In genomic region chr15:56886878-56887781, GRCh38 we compare ENCODE assay signal across 8 cellular contexts. TPM values are rescaled to one million over a fixed set of nuclear protein-coding genes. Genes with fewer than 3 reads are reported as not detected.
A peak's percentile ranks its signal among the peaks of the same experiment; 100 is the strongest.
DNase-seq lines count a peak whose midpoint lies in the region; ATAC-seq and TF ChIP-seq lines count a peak whose summit lies in the region.

No MANE protein-coding gene starts in this region.

- TF ChIP-seq CTCF in OCI-LY3 (IDR thresholded peaks at IDR 0.05; ENCODE audit: low read depth, low read length) (no peak), epithelial cell of proximal tubule (conservative IDR thresholded peaks at IDR 0.05; ENCODE audit: low read depth, low read length) (no peak)

- H3K27ac ChIP-seq in OCI-LY3 (ENCODE audit: low read length), result peak overlapping the region; percentile 55

- peak overlapping the region; percentile 93 for H3K9ac ChIP-seq in OCI-LY3 (ENCODE audit: low read length)

- H3K4me1 ChIP-seq in OCI-LY3 (ENCODE audit: low read length), result peaks cover 29% of the 10 kb centered on the region

- no peaks in the 10 kb centered on the region for H3K9me3 ChIP-seq in OCI-LY3 (ENCODE audit: insufficient read depth, low read length)

- H4K20me1 ChIP-seq in OCI-LY3 (ENCODE audit: insufficient read depth, low read length), result no peaks in the 10 kb centered on the region

- peak overlapping the region; percentile 90 for H3K4me2 ChIP-seq in OCI-LY3 (ENCODE audit: low read length)

- H3K4me3 ChIP-seq in OCI-LY3 (ENCODE audit: low read length) (peak overlapping the region; percentile 94), epithelial cell of proximal tubule (ENCODE audit: low read depth, low read length) (peak overlapping the region; percentile 70)

- ATAC-seq in GM21526 (IDR thresholded peaks at IDR 0.05; ENCODE audit: low FRiP score, unreplicated experiment), result peak; percentile 76

- DNase-seq in DMS114 treated with DMSO at 0.1 percent for 48 hours (lab: John Stamatoyannopoulos, UW; ENCODE audit: unreplicated experiment) (peak; percentile 84), HuH-7 (ENCODE audit: low spot score) (peak; percentile 85), activated T-cell treated with anti-CD3 and anti-CD28 coated beads for 48 hours (ENCODE audit: low read depth) (peak; percentile 85), epithelial cell of proximal tubule (ENCODE audit: low read depth) (peak; percentile 38), mucosa of gallbladder (ENCODE audit: low spot score) (peak; percentile 95)
- DNase-seq in stimulated activated CD8-positive, alpha-beta memory T cell treated with anti-CD3 and anti-CD28 coated beads, Interleukin-4, amount 100 ng/mL, for 1 hour (ENCODE audit: low read depth in 2 of 2, low spot score in 1 of 2), result peak; percentile 31 to 50

- H3K79me2 ChIP-seq in OCI-LY3 (ENCODE audit: low read length), result no peaks in the 10 kb centered on the region

- H3K36me3 ChIP-seq in OCI-LY3 (replicated peaks; ENCODE audit: low read depth, low read length), result no peaks in the 10 kb centered on the region

- no peaks in the 10 kb centered on the region for H3K27me3 ChIP-seq in OCI-LY3 (ENCODE audit: low read depth, low read length)

- peak overlapping the region; percentile 100 for H2AFZ ChIP-seq in OCI-LY3 (ENCODE audit: low read depth, low read length)

RNA-seq across cellular contexts. Expression of gene TCF12, which starts 31.3 kb away (rescaled TPM):
- 41.8 and 68.9 TPM in 2 replicates for total RNA-seq in epithelial cell of proximal tubule
- total RNA-seq in mucosa of gallbladder, result 112 TPM

Comparison
In these comparisons a context has a peak if more than half of its experiments do, and no peak if none do; other contexts are left out.
1. Peak in every context shown above with its lines: DNase-seq, ATAC-seq, H3K4me3 ChIP-seq and H3K27ac ChIP-seq.
2. DNase-seq: peak in every context shown above with its lines; median percentile 95 in mucosa of gallbladder; 85 in HuH-7; 85 in activated T-cell treated with anti-CD3 and anti-CD28 coated beads for 48 hours; 84 in DMS114 treated with DMSO at 0.1 percent for 48 hours; 40 in stimulated activated CD8-positive, alpha-beta memory T cell treated with anti-CD3 and anti-CD28 coated beads, Interleukin-4, amount 100 ng/mL, for 1 hour; 38 in epithelial cell of proximal tubule.